In the genomic region with DNA sequence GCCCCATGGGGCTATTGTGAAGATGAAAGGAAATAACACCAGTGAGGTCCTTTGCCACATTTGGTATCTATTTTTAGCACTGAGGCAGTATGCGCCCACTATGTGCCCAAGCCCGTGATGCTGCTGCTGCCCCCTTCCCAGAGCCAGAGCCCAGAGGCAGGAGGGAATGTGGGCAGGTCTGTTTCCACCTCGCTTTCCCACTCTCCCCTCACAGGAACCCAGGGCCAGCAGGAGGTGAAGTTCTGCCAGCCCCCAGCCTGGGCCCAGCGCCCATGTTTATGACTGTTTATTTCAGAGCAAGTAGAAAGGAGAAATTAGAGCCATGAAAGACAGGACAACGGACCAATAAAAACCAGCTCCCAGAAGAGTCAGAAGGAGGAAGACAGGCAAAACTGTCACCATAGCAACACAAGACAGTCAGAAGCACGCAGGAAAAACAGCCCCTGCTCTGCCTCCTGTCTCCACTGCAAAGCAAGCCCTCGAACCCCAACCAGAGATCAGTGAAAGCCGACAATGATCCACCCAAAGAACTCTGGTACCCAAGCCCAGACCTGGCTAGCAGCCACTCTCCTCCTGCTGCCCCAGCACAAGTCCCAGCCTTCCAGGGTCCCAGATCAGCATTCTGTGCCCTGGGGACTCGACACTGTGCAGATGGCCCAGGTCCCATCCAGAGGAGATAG, we compare ENCODE assay signal across 9 cellular contexts. TPM values are rescaled to one million over a fixed set of nuclear protein-coding genes. Genes with fewer than 3 reads are reported as not detected.
A peak's percentile ranks its signal among the peaks of the same experiment; 100 is the strongest.
DNase-seq lines count a peak whose midpoint lies in the region; ATAC-seq, FAIRE-seq and TF ChIP-seq lines count a peak whose summit lies in the region.
"Had no signal": no experiment of that assay in that cellular context is flagged by ENCODE, and none has a peak within 500 bp of the region (broad histone marks: within the 10 kb centered on the region; RNA-seq: fewer than 3 reads in every experiment).

No MANE protein-coding gene starts in this region.

- no peak overlapping the region; the same call in 1 of the 2 replicates for H4K91ac ChIP-seq in IMR-90 (ENCODE audit: insufficient read depth, low read depth, low read length)

- FAIRE-seq in H54 (lab: Jason Lieb, UNC) = no peak
- FAIRE-seq: keratinocyte had no signal

- H4K8ac ChIP-seq in IMR-90 (ENCODE audit: low read depth in 2 of 2, low read length in 2 of 2) = no peak overlapping the region; a peak in 1 of 4 replicates

- peak overlapping the region; percentile 77 to 93 (median 90) for H3K4me3 Mint-ChIP-seq in CD8-positive, alpha-beta memory T cell
- H3K4me3 Mint-ChIP-seq in activated naive CD8-positive, alpha-beta T cell treated with anti-CD3 and anti-CD28 coated beads, Interleukin-2, amount 10 ng/mL, durations not matched to agents 7 days and 5 days = peak overlapping the region; percentile 52

- no peak overlapping the region for H2BK5ac ChIP-seq in IMR-90 (ENCODE audit: low read depth, low read length, poor library complexity, severe bottlenecking)

- TF ChIP-seq CTCF in IMR-90 (conservative IDR thresholded peaks at IDR 0.05; ENCODE audit: low read depth, low read length) (no peak), heart left ventricle (IDR thresholded peaks at IDR 0.05) (no peak)

- peak overlapping the region; percentile 64 to 99 (median 90) for H3K27ac Mint-ChIP-seq in CD8-positive, alpha-beta memory T cell
- H3K27ac Mint-ChIP-seq in activated naive CD8-positive, alpha-beta T cell treated with anti-CD3 and anti-CD28 coated beads, Interleukin-2, amount 10 ng/mL, durations not matched to agents 7 days and 5 days = no peak overlapping the region

- 10% methylated on average over 3 of the region's 9 CpGs; no CpG with 5 or more reads in 1 of the 2 experiments for WGBS in IMR-90 (ENCODE audit: extremely low coverage in 2 of 2, insufficient read length in 1 of 2), 2 experiments
- 46 to 62% (median 50%) methylated on average over 9 of the region's 9 CpGs for WGBS in heart left ventricle, 4 donors

- POLR2A ChIA-PET in CD8-positive, alpha-beta memory T cell (lab: Charles Lee) = no interaction called here
- POLR2A ChIA-PET in IMR-90 (lab: Charles Lee; ENCODE audit: unreplicated experiment) = no interaction called here
- POLR2A ChIA-PET in activated naive CD8-positive, alpha-beta T cell treated with anti-CD3 and anti-CD28 coated beads, Interleukin-2, amount 10 ng/mL, durations not matched to agents 7 days and 5 days (lab: Charles Lee) = no interaction called here

- H3K9ac ChIP-seq in IMR-90 (ENCODE audit: low read depth, low read length) = no peak overlapping the region

- dilution Hi-C loops in IMR-90 (cut with HindIII; ENCODE audit: low sequenced_read_pairs, unreplicated experiment) = no loop called here

- CTCF ChIA-PET in CD8-positive, alpha-beta memory T cell (lab: Charles Lee) = no interaction called here
- CTCF ChIA-PET in IMR-90 (lab: Yijun Ruan, JAX) = no interaction called here

- no peak overlapping the region for H3K18ac ChIP-seq in IMR-90 (ENCODE audit: low read depth, low read length)

- H3K4me2 ChIP-seq in IMR-90 (ENCODE audit: low read depth, low read length) = peak overlapping the region; percentile 66

- no peaks in the 10 kb centered on the region for H3K9me3 Mint-ChIP-seq in CD8-positive, alpha-beta memory T cell
- no peaks in the 10 kb centered on the region for H3K9me3 Mint-ChIP-seq in activated naive CD8-positive, alpha-beta T cell treated with anti-CD3 and anti-CD28 coated beads, Interleukin-2, amount 10 ng/mL, durations not matched to agents 7 days and 5 days

- H4K20me1 ChIP-seq in IMR-90 (ENCODE audit: insufficient read depth, low read length) = no peaks in the 10 kb centered on the region

- H2AK5ac ChIP-seq in IMR-90 (ENCODE audit: low read depth, low read length) = peak overlapping the region; percentile 50; the same call in 1 of the 2 replicates

- TF ChIP-seq POLR2A in IMR-90 (IDR thresholded peaks at IDR 0.05; ENCODE audit: low read depth, low read length) = no peak
- TF ChIP-seq POLR2A in heart left ventricle (IDR thresholded peaks at IDR 0.05) = no peak
- no peak for TF ChIP-seq POLR2A in H54 (IDR thresholded peaks at IDR 0.05; ENCODE audit: low read depth, low read length)

- BruUV-seq in IMR-90 (replicated peaks; lab: Mats Ljungman, UMichigan) = no TSS peak

- peaks cover 14% of the 10 kb centered on the region for H3K4me1 ChIP-seq in CD8-positive, alpha-beta memory T cell (ENCODE audit: insufficient read depth, low read length)
- peaks cover 20% of the 10 kb centered on the region; the same call in 1 of the 2 replicates for H3K4me1 ChIP-seq in IMR-90 (ENCODE audit: control insufficient read depth, insufficient read depth, low read length)
- H3K4me1 ChIP-seq in heart left ventricle = peaks cover 0 to 64% (median 19%) of the 10 kb centered on the region in 12 donors

- no peak for TF ChIP-seq RAD21 in IMR-90 (IDR thresholded peaks at IDR 0.05; ENCODE audit: low read length)

- H3K27me3 Mint-ChIP-seq in CD8-positive, alpha-beta memory T cell = peaks cover 20 to 37% of the 10 kb centered on the region in 2 donors
- H3K27me3 Mint-ChIP-seq in activated naive CD8-positive, alpha-beta T cell treated with anti-CD3 and anti-CD28 coated beads, Interleukin-2, amount 10 ng/mL, durations not matched to agents 7 days and 5 days = peaks cover 50% of the 10 kb centered on the region

- peak overlapping the region; percentile 25 for H3K27ac ChIP-seq in CD8-positive, alpha-beta memory T cell (ENCODE audit: low read depth, low read length)
- H3K27ac ChIP-seq in IMR-90 (ENCODE audit: insufficient read depth, low read length) (no peak overlapping the region), heart left ventricle (peak overlapping the region; percentile 11 to 86 (median 66))

- no peak overlapping the region for H2BK120ac ChIP-seq in IMR-90 (ENCODE audit: low read depth, low read length)

- in situ Hi-C loops in IMR-90 (cut with MboI; ENCODE audit: low sequenced_read_pairs) = no loop called here

- H2BK20ac ChIP-seq in IMR-90 (ENCODE audit: low read depth, low read length) = no peak overlapping the region

- H3K14ac ChIP-seq in IMR-90 (replicated peaks; ENCODE audit: low read depth, low read length) = 0 out of 2 replicates have a peak overlapping the region, but pooled peaks have one; percentile 6

- peak overlapping the region; percentile 60 for H2AK9ac ChIP-seq in IMR-90 (replicated peaks; ENCODE audit: low read depth, low read length, poor library complexity)

- H3K9me3 ChIP-seq in CD8-positive, alpha-beta memory T cell (ENCODE audit: low read length) = no peaks in the 10 kb centered on the region
- H3K9me3 ChIP-seq in IMR-90 (ENCODE audit: control insufficient read depth, insufficient read depth, low read length) = no peaks in the 10 kb centered on the region
- no peaks in the 10 kb centered on the region for H3K9me3 ChIP-seq in heart left ventricle

- DNase-seq in CD8-positive, alpha-beta memory T cell = peak in 2 of 5 donors; percentile 36 to 47
- DNase-seq in IMR-90 (peak; percentile 92), heart left ventricle (peak in 4 of 5 donors; percentile 46 to 74 (median 64)), pons (ENCODE audit: low spot score) (peak; percentile 84), H54 (ENCODE audit: insufficient read length, low spot score) (no peak), T-helper 9 cell (no peak)
- no peak for DNase-seq in activated naive CD8-positive, alpha-beta T cell treated with anti-CD3 and anti-CD28 coated beads, Interleukin-2, amount 10 ng/mL, durations not matched to agents 7 days and 5 days
- no peak for DNase-seq in effector CD8-positive, alpha-beta T cell (lab: John Stamatoyannopoulos, UW)

- 0 out of 4 replicates have a peak, but pooled peaks cover 0 to 4% of the 10 kb centered on the region in 2 experiments for H3K79me1 ChIP-seq in IMR-90 (ENCODE audit: low read depth in 1 of 2, low read length in 2 of 2)

- no peak overlapping the region for H4K5ac ChIP-seq in IMR-90 (ENCODE audit: low read depth, low read length)

- H3K56ac ChIP-seq in IMR-90 (ENCODE audit: extremely low read depth, insufficient read depth, low read length) = no peak overlapping the region

- H3K36me3 Mint-ChIP-seq in CD8-positive, alpha-beta memory T cell = no peaks in the 10 kb centered on the region
- no peaks in the 10 kb centered on the region for H3K36me3 Mint-ChIP-seq in activated naive CD8-positive, alpha-beta T cell treated with anti-CD3 and anti-CD28 coated beads, Interleukin-2, amount 10 ng/mL, durations not matched to agents 7 days and 5 days

- H2AFZ ChIP-seq in IMR-90 (replicated peaks; ENCODE audit: low read length, poor library complexity) = peak overlapping the region; percentile 81

- H3K4ac ChIP-seq in IMR-90 (ENCODE audit: low read depth, low read length) = 0 out of 2 replicates have a peak overlapping the region, but pooled peaks have one; percentile 51

- H3K4me3 ChIP-seq in CD8-positive, alpha-beta memory T cell (ENCODE audit: low read length) = no peak overlapping the region
- H3K4me3 ChIP-seq in IMR-90 (ENCODE audit: insufficient read depth, low read depth, low read length) (peak overlapping the region; percentile 4), heart left ventricle (peak overlapping the region; percentile 32 to 94 (median 70))

- H2BK15ac ChIP-seq in IMR-90 (ENCODE audit: low read depth, low read length) = no peak overlapping the region

- H3K4me1 Mint-ChIP-seq in CD8-positive, alpha-beta memory T cell = peaks cover 36 to 50% (median 39%) of the 10 kb centered on the region in 3 donors
- peaks cover 5% of the 10 kb centered on the region for H3K4me1 Mint-ChIP-seq in activated naive CD8-positive, alpha-beta T cell treated with anti-CD3 and anti-CD28 coated beads, Interleukin-2, amount 10 ng/mL, durations not matched to agents 7 days and 5 days

- no peaks in the 10 kb centered on the region; the same call in 1 of the 2 replicates for H3K9me1 ChIP-seq in IMR-90 (ENCODE audit: insufficient read depth, low read length)

- no peaks in the 10 kb centered on the region for H3K36me3 ChIP-seq in CD8-positive, alpha-beta memory T cell (ENCODE audit: insufficient read depth, low read length)
- H3K36me3 ChIP-seq in IMR-90 (ENCODE audit: control insufficient read depth, insufficient read depth, low read length) (peaks cover 2% of the 10 kb centered on the region; the same call in 1 of the 2 replicates), heart left ventricle (no peaks in the 10 kb centered on the region)

- peak; percentile 74 for ATAC-seq in IMR-90 (ENCODE audit: low read depth)
- no peak for ATAC-seq in activated naive CD8-positive, alpha-beta T cell treated with anti-CD3 and anti-CD28 coated beads, Interleukin-2, amount 10 ng/mL, durations not matched to agents 7 days and 5 days (ENCODE audit: low read depth)
- peak; percentile 56 to 66 (median 58) for ATAC-seq in heart left ventricle

- intact Hi-C loops in IMR-90 (cut with micrococcal nuclease) = loop anchor here (2.0 kb wide), 1 partner anchor 45 kb away; no protein-coding TSS in a partner anchor
- intact Hi-C loops in heart left ventricle (cut with DNase I) = loop anchor here in 4 of 10 donors (5.0 to 10.0 kb wide), 2 partner anchors 42 to 49 kb away; no protein-coding TSS in a partner anchor

- no peak overlapping the region for H3K23ac ChIP-seq in IMR-90 (ENCODE audit: low read depth, low read length)

- no peaks in the 10 kb centered on the region for H3K27me3 ChIP-seq in CD8-positive, alpha-beta memory T cell (ENCODE audit: insufficient read depth, low read length, poor library complexity, severe bottlenecking)
- H3K27me3 ChIP-seq in IMR-90 (ENCODE audit: control insufficient read depth, insufficient read depth, low read length) = peaks cover 15% of the 10 kb centered on the region; the same call in 1 of the 2 replicates
- no peaks in the 10 kb centered on the region for H3K27me3 ChIP-seq in heart left ventricle

RNA-seq across cellular contexts. Expression of a gene that starts 1.4 kb away (rescaled TPM):
- total RNA-seq in CD8-positive, alpha-beta memory T cell = 1 to 10 TPM; 1.0 to 1.2 TPM
- 6.3 TPM for polyA plus RNA-seq in CD8-positive, alpha-beta memory T cell
- total RNA-seq in IMR-90 (2012; rRNA removed) (1.7 and 3.8 TPM in 2 replicates), heart left ventricle (10 to 100 TPM in 2 of 9 donors, 1 to 10 TPM in 6, under 1 TPM in 1; 0.86 to 19.9 (median 3.0) TPM)
- polyA plus RNA-seq in IMR-90 (2012; rRNA removed) (1.1 and 1.7 TPM in 2 replicates), heart left ventricle (1 to 10 TPM in 1 of 2 donors, under 1 TPM in 1; 0.95 to 1.6 TPM)
- polyA plus RNA-seq in IMR-90 (2012; cell fraction: cytosol; rRNA removed) = 0.36 and 0.37 TPM in 2 replicates
- 0.30 and 3.4 TPM in 2 replicates for polyA plus RNA-seq in IMR-90 (2012; cell fraction: nucleus; rRNA removed; ENCODE audit: low replicate concordance)
- total RNA-seq in activated naive CD8-positive, alpha-beta T cell treated with anti-CD3 and anti-CD28 coated beads, Interleukin-2, amount 10 ng/mL, durations not matched to agents 7 days and 5 days = 1 to 10 TPM; 1.4 to 2.1 TPM

Comparison
In these comparisons a context has a peak if more than half of its experiments do, and no peak if none do; other contexts are left out.
1. DNase-seq: peak in IMR-90 (single experiment), heart left ventricle (4 of 5) and pons (single experiment); none in activated naive CD8-positive, alpha-beta T cell treated with anti-CD3 and anti-CD28 coated beads, Interleukin-2, amount 10 ng/mL, durations not matched to agents 7 days and 5 days (single experiment), H54 (single experiment), T-helper 9 cell (single experiment) and effector CD8-positive, alpha-beta T cell (single experiment).